Comparison of ENCODE assay signal across 18 cellular contexts in genomic region chr21:45989355-45990048, GRCh38. TPM values are rescaled to one million over a fixed set of nuclear protein-coding genes. Genes with fewer than 3 reads are reported as not detected.
A peak's percentile ranks its signal among the peaks of the same experiment; 100 is the strongest.
DNase-seq lines count a peak whose midpoint lies in the region; ATAC-seq, FAIRE-seq and TF ChIP-seq lines count a peak whose summit lies in the region.
"Had no signal": no experiment of that assay in that cellular context is flagged by ENCODE, and none has a peak within 500 bp of the region (broad histone marks: within the 10 kb centered on the region; RNA-seq: fewer than 3 reads in every experiment).

No MANE protein-coding gene starts in this region.

- no peak overlapping the region for H3K27ac Mint-ChIP-seq in activated naive CD8-positive, alpha-beta T cell treated with anti-CD3 and anti-CD28 coated beads, Interleukin-2, amount 10 ng/mL, durations not matched to agents 7 days and 5 days
- H3K27ac Mint-ChIP-seq in activated naive CD8-positive, alpha-beta T cell treated with anti-CD3 and anti-CD28 coated beads for 36 hours, result no peak overlapping the region
- H3K27ac Mint-ChIP-seq: stimulated activated memory B cell treated with anti-CD40 and anti-IgM and Interleukin-4, amounts not matched to agents 10 μg/mL and 1 μg/mL and 100 μg/mL, for 72 hours had no signal

- no peak overlapping the region for H2BK20ac ChIP-seq in H1 (ENCODE audit: low read length)

- no peak overlapping the region for H3K27ac ChIP-seq in H1 (ENCODE audit: low read depth, low read length)
- H3K27ac ChIP-seq in neuronal stem cell (replicated peaks; ENCODE audit: low read length), result no peak overlapping the region
- H3K27ac ChIP-seq in tibial artery, result peak overlapping the region; percentile 38 to 40
- no peak overlapping the region for H3K27ac ChIP-seq in SJCRH30
- H3K27ac ChIP-seq: VCaP had no signal

- H3K9ac ChIP-seq in H1 (replicated peaks in 1 of 4; ENCODE audit: extremely low read depth in 1 of 4, low read depth in 3 of 4, low read length in 3 of 4) (no peak overlapping the region), neuronal stem cell (ENCODE audit: low read depth, low read length, poor library complexity) (peak overlapping the region; percentile 63)

- H3K79me1 ChIP-seq in H1 (ENCODE audit: low read depth, low read length), result peaks cover 4% of the 10 kb centered on the region; the same call in 1 of the 2 replicates
- peaks cover 4% of the 10 kb centered on the region for H3K79me1 ChIP-seq in neuronal stem cell (ENCODE audit: low read depth, low read length)

- H2BK120ac ChIP-seq in H1 (replicated peaks; ENCODE audit: low read depth, low read length) (no peak overlapping the region), neuronal stem cell (ENCODE audit: low read depth, low read length) (no peak overlapping the region)

- H3K9me3 Mint-ChIP-seq in activated naive CD8-positive, alpha-beta T cell treated with anti-CD3 and anti-CD28 coated beads, Interleukin-2, amount 10 ng/mL, durations not matched to agents 7 days and 5 days, result no peaks in the 10 kb centered on the region
- no peaks in the 10 kb centered on the region for H3K9me3 Mint-ChIP-seq in activated naive CD8-positive, alpha-beta T cell treated with anti-CD3 and anti-CD28 coated beads for 36 hours

- no peak overlapping the region for H4K91ac ChIP-seq in H1 (replicated peaks; ENCODE audit: insufficient read length, low read length)
- no peak overlapping the region for H4K91ac ChIP-seq in neuronal stem cell (ENCODE audit: low read depth, low read length, poor library complexity)

- no peak for ATAC-seq in activated naive CD8-positive, alpha-beta T cell treated with anti-CD3 and anti-CD28 coated beads, Interleukin-2, amount 10 ng/mL, durations not matched to agents 7 days and 5 days (ENCODE audit: low read depth)
- ATAC-seq in GM18907 (IDR thresholded peaks at IDR 0.05; ENCODE audit: unreplicated experiment), result no peak
- ATAC-seq: GM12878, HCT116, Panc1 had no signal

- 89% methylated on average over 20 of the region's 32 CpGs; no CpG with 5 or more reads in 1 of the 2 experiments for WGBS in H1 (ENCODE audit: extremely low coverage in 1 of 2, insufficient coverage in 1 of 2, insufficient read length in 1 of 2, insufficient replicate concordance in 2 of 2, low coverage in 1 of 2, low lambda C conversion rate in 2 of 2, missing lambda C conversion rate in 1 of 2), 2 experiments
- no CpG with 5 or more reads among the region's 32 CpGs for WGBS in neuronal stem cell (ENCODE audit: extremely low coverage in 2 of 2, insufficient read length in 2 of 2, insufficient replicate concordance in 1 of 2), 2 donors

- no peaks in the 10 kb centered on the region for H3K4me1 Mint-ChIP-seq in activated naive CD8-positive, alpha-beta T cell treated with anti-CD3 and anti-CD28 coated beads, Interleukin-2, amount 10 ng/mL, durations not matched to agents 7 days and 5 days
- no peaks in the 10 kb centered on the region for H3K4me1 Mint-ChIP-seq in activated naive CD8-positive, alpha-beta T cell treated with anti-CD3 and anti-CD28 coated beads for 36 hours
- H3K4me1 Mint-ChIP-seq: stimulated activated memory B cell treated with anti-CD40 and anti-IgM and Interleukin-4, amounts not matched to agents 10 μg/mL and 1 μg/mL and 100 μg/mL, for 72 hours had no signal

- no peaks in the 10 kb centered on the region for H3K9me3 ChIP-seq in H1 (ENCODE audit: insufficient read depth in 2 of 2, low read depth in 1 of 2, low read length in 1 of 2)
- H3K9me3 ChIP-seq in neuronal stem cell (replicated peaks in 1 of 2; ENCODE audit: control insufficient read depth in 2 of 2, insufficient read depth in 1 of 2, low read depth in 1 of 2, low read length in 2 of 2), result no peaks in the 10 kb centered on the region
- no peaks in the 10 kb centered on the region for H3K9me3 ChIP-seq in tibial artery
- H3K9me3 ChIP-seq in SJCRH30 (replicated peaks), result no peaks in the 10 kb centered on the region

- H3K4me3 ChIP-seq in H1 (ENCODE audit: extremely low read depth in 1 of 4, insufficient read depth in 2 of 4, low read depth in 3 of 4, low read length in 4 of 4) (no peak overlapping the region), neuronal stem cell (ENCODE audit: low read length in 2 of 2) (no peak overlapping the region), tibial artery (no peak overlapping the region), SJCRH30 (no peak overlapping the region)
- H3K4me3 ChIP-seq: GM12878 had no signal

- no peaks in the 10 kb centered on the region for H3K27me3 ChIP-seq in H1 (replicated peaks in 1 of 4; ENCODE audit: control insufficient read depth in 3 of 4, extremely low read depth in 1 of 4, insufficient read depth in 3 of 4, low read length in 3 of 4)
- H3K27me3 ChIP-seq in neuronal stem cell (ENCODE audit: control insufficient read depth in 3 of 3, insufficient read depth in 3 of 3, low read depth in 1 of 3, low read length in 3 of 3), result no peaks in the 10 kb centered on the region
- no peaks in the 10 kb centered on the region for H3K27me3 ChIP-seq in tibial artery
- H3K27me3 ChIP-seq in SJCRH30, result no peaks in the 10 kb centered on the region

- H2BK15ac ChIP-seq in H1 (ENCODE audit: low read length) (no peak overlapping the region), neuronal stem cell (ENCODE audit: low read length) (no peak overlapping the region)

- peaks cover 0 to 13% of the 10 kb centered on the region in 2 experiments for H4K20me1 ChIP-seq in H1 (replicated peaks in 1 of 2; ENCODE audit: control insufficient read depth in 1 of 2, insufficient read depth in 2 of 2, low read length in 2 of 2)

- H3K14ac ChIP-seq in H1 (ENCODE audit: insufficient read length), result no peak overlapping the region
- H3K14ac ChIP-seq in neuronal stem cell (ENCODE audit: low read length), result no peak overlapping the region

- DNase-seq in activated naive CD8-positive, alpha-beta T cell treated with anti-CD3 and anti-CD28 coated beads, Interleukin-2, amount 10 ng/mL, durations not matched to agents 7 days and 5 days, result peak; percentile 28
- no peak for DNase-seq in activated naive CD8-positive, alpha-beta T cell treated with anti-CD3 and anti-CD28 coated beads for 36 hours
- no peak for DNase-seq in H1 (ENCODE audit: low read depth in 1 of 2, low spot score in 2 of 2)
- no peak for DNase-seq in neuronal stem cell (ENCODE audit: low spot score)
- peak in 1 of 2 donors; percentile 19 for DNase-seq in tibial artery
- DNase-seq in T-helper 9 cell, result no peak
- no peak for DNase-seq in SJCRH30
- DNase-seq: cerebellar nuclear complex, COR-L47, foreskin melanocyte, NCI-H2107, NCI-H526 treated with DMSO at 0.1 percent for 48 hours had no signal

- H2BK12ac ChIP-seq in H1 (ENCODE audit: low read depth, low read length) (no peak overlapping the region), neuronal stem cell (ENCODE audit: low read length) (no peak overlapping the region)

- TF ChIP-seq RAD21 in H1 (IDR thresholded peaks at IDR 0.05 in 1 of 2, conservative IDR thresholded peaks at IDR 0.05 in 1 of 2; ENCODE audit: low read depth in 2 of 2, low read length in 2 of 2), result no peak

- 0 out of 2 replicates have a peak overlapping the region, but pooled peaks have one; percentile 68 for H4K8ac ChIP-seq in H1 (ENCODE audit: extremely low read depth, insufficient read depth, low read length)
- H4K8ac ChIP-seq in neuronal stem cell (ENCODE audit: low read depth, low read length), result no peak overlapping the region

- no peak overlapping the region for H3K23ac ChIP-seq in H1 (ENCODE audit: insufficient read length)
- no peak overlapping the region for H3K23ac ChIP-seq in neuronal stem cell (ENCODE audit: low read depth, low read length, poor library complexity)

- H4K5ac ChIP-seq in H1 (ENCODE audit: insufficient read length, low read depth, low read length), result no peak overlapping the region

- H2BK5ac ChIP-seq in H1 (ENCODE audit: low read depth, low read length) (no peak overlapping the region), neuronal stem cell (ENCODE audit: low read length) (no peak overlapping the region)

- no peak for FAIRE-seq in H1 (lab: Jason Lieb, UNC)
- FAIRE-seq: GM12878 had no signal

- H3K36me3 Mint-ChIP-seq in activated naive CD8-positive, alpha-beta T cell treated with anti-CD3 and anti-CD28 coated beads, Interleukin-2, amount 10 ng/mL, durations not matched to agents 7 days and 5 days, result no peaks in the 10 kb centered on the region
- H3K36me3 Mint-ChIP-seq in activated naive CD8-positive, alpha-beta T cell treated with anti-CD3 and anti-CD28 coated beads for 36 hours, result peaks cover 3% of the 10 kb centered on the region
- H3K36me3 Mint-ChIP-seq: stimulated activated memory B cell treated with anti-CD40 and anti-IgM and Interleukin-4, amounts not matched to agents 10 μg/mL and 1 μg/mL and 100 μg/mL, for 72 hours had no signal

- H3K36me3 ChIP-seq in H1 (ENCODE audit: control insufficient read depth in 2 of 4, insufficient read depth in 4 of 4, low read length in 3 of 4), result peaks cover 2 to 61% (median 16%) of the 10 kb centered on the region in 4 experiments; a peak in 5 of 8 replicates
- peaks cover 8 to 62% of the 10 kb centered on the region in 2 donors for H3K36me3 ChIP-seq in neuronal stem cell (replicated peaks in 1 of 2; ENCODE audit: control insufficient read depth in 2 of 2, insufficient read depth in 2 of 2, low read length in 2 of 2)
- peaks cover 85 to 96% (median 93%) of the 10 kb centered on the region in 3 donors for H3K36me3 ChIP-seq in tibial artery
- no peaks in the 10 kb centered on the region for H3K36me3 ChIP-seq in SJCRH30

- H2AK5ac ChIP-seq in H1 (ENCODE audit: low read depth, low read length), result no peak overlapping the region
- H2AK5ac ChIP-seq in neuronal stem cell (ENCODE audit: low read depth, low read length), result no peak overlapping the region

- no peak overlapping the region for H3K4me2 ChIP-seq in H1 (ENCODE audit: insufficient read depth in 1 of 2, low read depth in 2 of 2, low read length in 2 of 2)
- H3K4me2 ChIP-seq in neuronal stem cell (ENCODE audit: insufficient read depth, low read length, poor library complexity, severe bottlenecking), result no peak overlapping the region

- no peak overlapping the region for H2AFZ ChIP-seq in H1 (ENCODE audit: low read length)
- H2AFZ ChIP-seq in neuronal stem cell (ENCODE audit: low read length), result no peak overlapping the region

- H3K56ac ChIP-seq in H1 (replicated peaks; ENCODE audit: insufficient read length, low read depth, low read length), result no peak overlapping the region

- no peaks in the 10 kb centered on the region for H3K79me2 ChIP-seq in H1 (ENCODE audit: control insufficient read depth in 1 of 2, insufficient read depth in 2 of 2, low read length in 2 of 2)

- CTCF ChIA-PET in H1 (lab: Charles Lee; ENCODE audit: partially characterized antibody), result no interaction called here

- H3K4me1 ChIP-seq in H1 (replicated peaks in 1 of 4; ENCODE audit: control insufficient read depth in 3 of 4, insufficient read depth in 4 of 4, low read length in 3 of 4) (no peaks in the 10 kb centered on the region), neuronal stem cell (ENCODE audit: control insufficient read depth in 2 of 2, insufficient read depth in 1 of 2, low read depth in 1 of 2, low read length in 2 of 2) (no peaks in the 10 kb centered on the region), tibial artery (peaks cover 0 to 44% (median 14%) of the 10 kb centered on the region in 4 donors), SJCRH30 (no peaks in the 10 kb centered on the region)

- no peak for TF ChIP-seq EP300 in H1 (IDR thresholded peaks at IDR 0.05; ENCODE audit: borderline replicate concordance in 1 of 2, low read depth in 2 of 2, low read length in 2 of 2)

- H3K23me2 ChIP-seq in H1 (ENCODE audit: low read depth, low read length), result no peaks in the 10 kb centered on the region

- no peak overlapping the region for H3K4me3 Mint-ChIP-seq in activated naive CD8-positive, alpha-beta T cell treated with anti-CD3 and anti-CD28 coated beads, Interleukin-2, amount 10 ng/mL, durations not matched to agents 7 days and 5 days
- no peak overlapping the region for H3K4me3 Mint-ChIP-seq in activated naive CD8-positive, alpha-beta T cell treated with anti-CD3 and anti-CD28 coated beads for 36 hours
- H3K4me3 Mint-ChIP-seq: stimulated activated memory B cell treated with anti-CD40 and anti-IgM and Interleukin-4, amounts not matched to agents 10 μg/mL and 1 μg/mL and 100 μg/mL, for 72 hours had no signal

- H3K18ac ChIP-seq in H1 (ENCODE audit: extremely low read depth, low read length) (no peak overlapping the region), neuronal stem cell (ENCODE audit: low read length) (no peak overlapping the region)

- no peak for TF ChIP-seq CTCF in H1 (IDR thresholded peaks at IDR 0.05; ENCODE audit: control extremely low read depth in 1 of 3, insufficient read depth in 1 of 3, low read depth in 1 of 3, low read length in 3 of 3)
- no peak for TF ChIP-seq CTCF in tibial artery (IDR thresholded peaks at IDR 0.05)

- TF ChIP-seq POLR2A in H1 (IDR thresholded peaks at IDR 0.05; ENCODE audit: control extremely low read depth in 1 of 2, low read depth in 2 of 2, low read length in 2 of 2), result no peak

- POLR2A ChIA-PET in activated naive CD8-positive, alpha-beta T cell treated with anti-CD3 and anti-CD28 coated beads, Interleukin-2, amount 10 ng/mL, durations not matched to agents 7 days and 5 days (lab: Charles Lee), result no interaction called here
- POLR2A ChIA-PET in H1 (lab: Charles Lee; ENCODE audit: partially characterized antibody), result no interaction called here

- intact Hi-C loops in tibial artery (cut with DNase I; ENCODE audit: low total_unique reads), result loop anchor here (10.0 kb wide), 1 partner anchor 135 kb away; no protein-coding TSS in a partner anchor

- peaks cover 3% of the 10 kb centered on the region for H3K27me3 Mint-ChIP-seq in activated naive CD8-positive, alpha-beta T cell treated with anti-CD3 and anti-CD28 coated beads, Interleukin-2, amount 10 ng/mL, durations not matched to agents 7 days and 5 days
- H3K27me3 Mint-ChIP-seq in activated naive CD8-positive, alpha-beta T cell treated with anti-CD3 and anti-CD28 coated beads for 36 hours, result no peaks in the 10 kb centered on the region

- H3K4ac ChIP-seq in H1 (replicated peaks; ENCODE audit: insufficient read length, low read depth, low read length) (no peak overlapping the region), neuronal stem cell (ENCODE audit: low read length) (no peak overlapping the region)

RNA-seq across cellular contexts. Expression of gene COL6A1, which starts 7.9 kb away (rescaled TPM):
- 1 to 10 TPM; 3.5 to 3.8 TPM for total RNA-seq in activated naive CD8-positive, alpha-beta T cell treated with anti-CD3 and anti-CD28 coated beads, Interleukin-2, amount 10 ng/mL, durations not matched to agents 7 days and 5 days
- 1 to 10 TPM; 4.3 to 5.2 TPM for total RNA-seq in activated naive CD8-positive, alpha-beta T cell treated with anti-CD3 and anti-CD28 coated beads for 36 hours
- 100 and 104 TPM in 2 replicates for total RNA-seq in H1 (2021; fragmentation: NEBNext Ultra II Directional; extraction: Animal tissue kit (Norgen Biotek cat#: 25700))
- 115 and 212 TPM in 2 replicates for polyA plus RNA-seq in H1 (2011; rRNA removed)
- 118 TPM for polyA plus RNA-seq in H1 (2011; cell fraction: cytosol; rRNA removed)
- 658 TPM for polyA plus RNA-seq in H1 (2011; cell fraction: nucleus; rRNA removed)
- 110 to 163 TPM (median 152 TPM) in 4 replicates for polyA plus RNA-seq in H1 (2012, experiment 1 of 2)
- polyA plus RNA-seq in H1 (2012, experiment 2 of 2), result 98.6 TPM
- polyA plus RNA-seq in H1 (2013, experiment 1 of 2), result 176 TPM
- 154 TPM for polyA plus RNA-seq in H1 (2013, experiment 2 of 2)
- polyA minus RNA-seq in H1 (2011; rRNA and poly(A)+ RNA removed), result 32.7 and 35.2 TPM in 2 replicates
- 53.2 TPM for polyA minus RNA-seq in H1 (2011; cell fraction: cytosol; rRNA and poly(A)+ RNA removed)
- polyA minus RNA-seq in H1 (2011; cell fraction: nucleus; rRNA and poly(A)+ RNA removed), result 70.5 TPM
- 54.3 TPM for polyA plus RNA-seq in neuronal stem cell (2013, experiment 1 of 2)
- 53.4 TPM for polyA plus RNA-seq in neuronal stem cell (2013, experiment 2 of 2)
- total RNA-seq in SJCRH30 (2014; rRNA removed; shearing (Covaris generic)), result 12.6 and 13.3 TPM in 2 replicates

Comparison
In these comparisons a context has a peak if more than half of its experiments do, and no peak if none do; other contexts are left out.
1. H3K27ac ChIP-seq: peak in tibial artery (2 of 2); none in H1 (single experiment), neuronal stem cell (single experiment) and SJCRH30 (single experiment).